8 cellular contexts compared by ENCODE assay signal in genomic region chr5:37839441-37840035, GRCh38. TPM values are rescaled to one million over a fixed set of nuclear protein-coding genes. Genes with fewer than 3 reads are reported as not detected.
DNase-seq lines count a peak whose midpoint lies in the region; ATAC-seq and TF ChIP-seq lines count a peak whose summit lies in the region.

No MANE protein-coding gene starts in this region.

- peaks cover 81% of the 10 kb centered on the region for H3K27me3 ChIP-seq in ACC112 (ENCODE audit: insufficient read depth, low read length)
- peaks cover 59% of the 10 kb centered on the region for H3K27me3 ChIP-seq in H9 (ENCODE audit: insufficient read depth, low read length)
- peaks cover 4 to 24% (median 5%) of the 10 kb centered on the region in 3 donors for H3K27me3 ChIP-seq in psoas muscle (ENCODE audit: insufficient read depth in 3 of 3, low read length in 2 of 3)

- H2BK120ac ChIP-seq in H9 (ENCODE audit: low read depth, low read length, poor library complexity, severe bottlenecking), result no peak overlapping the region

- H3K23ac ChIP-seq in H9 (ENCODE audit: insufficient read length, low read depth, low read length), result no peak overlapping the region

- H3K79me2 ChIP-seq in ACC112 (ENCODE audit: control insufficient read depth, insufficient read depth, low read length, unreplicated experiment) (no peaks in the 10 kb centered on the region), H9 (ENCODE audit: insufficient read depth, low read length) (no peaks in the 10 kb centered on the region)

- no peak overlapping the region for H2BK5ac ChIP-seq in H9 (ENCODE audit: insufficient read length, low read length)

- H2BK12ac ChIP-seq in H9 (ENCODE audit: insufficient read length, low read depth, low read length), result no peak overlapping the region

- DNase-seq in H9 (no peak), Right ventricle myocardium superior (peak; percentile 59), psoas muscle (peak; percentile 52 to 78), T-helper 9 cell (no peak)

- H3K79me1 ChIP-seq in H9 (ENCODE audit: insufficient read depth, low read depth, low read length, poor library complexity, severe bottlenecking), result no peaks in the 10 kb centered on the region

- H3K18ac ChIP-seq in H9 (ENCODE audit: insufficient read length, low read depth, low read length), result no peak overlapping the region

- H3T11ph ChIP-seq in H9 (ENCODE audit: low read length), result no peak overlapping the region

- TF ChIP-seq CTCF in H9 (conservative IDR thresholded peaks at IDR 0.05) (no peak), psoas muscle (IDR thresholded peaks at IDR 0.05) (no peak)

- no peak overlapping the region for H2BK15ac ChIP-seq in H9 (ENCODE audit: low read depth, low read length)

- intact Hi-C loops in Right ventricle myocardium superior (cut with DNase I), result no loop called here
- intact Hi-C loops in psoas muscle (cut with DNase I), result loop anchor here (2.0 to 10.0 kb wide), 2 partner anchors 325 to 327 kb away; no protein-coding TSS in a partner anchor

- no peak overlapping the region for H3K27ac ChIP-seq in ACC112 (ENCODE audit: low read depth, low read length)
- H3K27ac ChIP-seq in H9 (ENCODE audit: insufficient read length, low read depth, low read length), result no peak overlapping the region
- H3K27ac ChIP-seq in psoas muscle, result peak overlapping the region; percentile 92

- peak overlapping the region; percentile 46 for H2AFZ ChIP-seq in ACC112 (ENCODE audit: low read length, unreplicated experiment)
- H2AFZ ChIP-seq in H9 (ENCODE audit: low read length), result no peak overlapping the region

- H3K4me1 ChIP-seq in ACC112 (ENCODE audit: control insufficient read depth, insufficient read depth, low read length, unreplicated experiment) (peaks cover 4% of the 10 kb centered on the region), H9 (ENCODE audit: insufficient read depth, low read length) (no peaks in the 10 kb centered on the region), psoas muscle (peaks cover 3% of the 10 kb centered on the region)

- H4K91ac ChIP-seq in H9 (ENCODE audit: insufficient read length, low read depth, low read length), result no peak overlapping the region

- H4K20me1 ChIP-seq in H9 (ENCODE audit: control insufficient read depth, insufficient read depth, insufficient read length), result no peaks in the 10 kb centered on the region

- H3K27ac Mint-ChIP-seq in H9, result no peak overlapping the region

- peaks cover 2 to 6% of the 10 kb centered on the region in 2 experiments; a peak in 2 of 5 replicates for H3K9me3 Mint-ChIP-seq in H9

- H3K56ac ChIP-seq in H9 (ENCODE audit: insufficient read length, low read depth, low read length), result no peak overlapping the region

- no peak overlapping the region for H2AK5ac ChIP-seq in H9 (ENCODE audit: insufficient read length, low read length)

- peak overlapping the region; percentile 88 for H3K4me2 ChIP-seq in H9 (ENCODE audit: insufficient read depth, insufficient read length, low read length)

- H3K4me3 ChIP-seq in ACC112 (ENCODE audit: low read depth, low read length) (peak overlapping the region; percentile 77), psoas muscle (peak overlapping the region; percentile 73)

- no peak overlapping the region for H4K5ac ChIP-seq in H9 (ENCODE audit: insufficient read length, low read depth, low read length)

- WGBS in H9 (ENCODE audit: extremely low coverage, insufficient read length, low lambda C conversion rate), result no CpG with 5 or more reads among the region's 64 CpGs
- WGBS in psoas muscle, 3 donors, result 1% methylated on average over 45 to 64 of the region's 64 CpGs

- no peaks in the 10 kb centered on the region; a peak in 1 of 7 replicates for H3K36me3 Mint-ChIP-seq in H9 (ENCODE audit: insufficient read depth in 1 of 3, low read depth in 3 of 3)

- H3K14ac ChIP-seq in H9 (ENCODE audit: insufficient read depth, low read length), result no peak overlapping the region

- H3K4me3 Mint-ChIP-seq in H9, result peak overlapping the region; percentile 44 to 81

- H2BK20ac ChIP-seq in H9 (ENCODE audit: low read depth, low read length, poor library complexity, severe bottlenecking), result no peak overlapping the region

- no peak overlapping the region for H3K4ac ChIP-seq in H9 (ENCODE audit: low read depth, low read length)

- peaks cover 24% of the 10 kb centered on the region for H3K23me2 ChIP-seq in H9 (ENCODE audit: insufficient read length, low read depth, low read length, poor library complexity, severe bottlenecking)

- H4K8ac ChIP-seq in H9 (replicated peaks; ENCODE audit: insufficient read length, low read depth, low read length), result no peak overlapping the region

- peaks cover 95% of the 10 kb centered on the region for H3K27me3 Mint-ChIP-seq in H9 (ENCODE audit: low read depth)

- H3K36me3 ChIP-seq in ACC112 (ENCODE audit: insufficient read depth, low read length), result no peaks in the 10 kb centered on the region
- H3K36me3 ChIP-seq in psoas muscle (ENCODE audit: insufficient read depth in 1 of 2, low read depth in 1 of 2), result peaks cover 0 to 49% of the 10 kb centered on the region in 2 donors

- no peak overlapping the region for H3K9ac ChIP-seq in H9 (ENCODE audit: extremely low read depth, insufficient read length, low read length)

- peaks cover 36 to 59% of the 10 kb centered on the region in 2 experiments for H3K4me1 Mint-ChIP-seq in H9

- ATAC-seq in SK-N-SH treated with all-trans-retinoic acid at 6 μM for 48 hours (peak; percentile 73), Right ventricle myocardium superior (ENCODE audit: poor library complexity) (peak; percentile 73), psoas muscle (peak; percentile 20 to 59 (median 47)), GM19023 (IDR thresholded peaks at IDR 0.05; ENCODE audit: unreplicated experiment) (no peak)
- ATAC-seq in activated CD4-positive, CD25-positive, alpha-beta regulatory T cell treated with anti-CD3 and anti-CD28 coated beads, Interleukin-2, amount 50 U/mL, for 24 hours, result no peak

- H3K9me3 ChIP-seq in H9 (ENCODE audit: control insufficient read depth, low read depth, low read length) (no peaks in the 10 kb centered on the region), psoas muscle (no peaks in the 10 kb centered on the region)

TF ChIP-seq in SK-N-SH treated with all-trans-retinoic acid at 6 μM for 48 hours, 23 proteins besides CTCF, POLR2A, EP300 and RAD21 (continues in another document):
- TF ChIP-seq SNAI2 (CRISPR knock-in tag; IDR thresholded peaks at IDR 0.05) (no peak), ESRRG (CRISPR knock-in tag; IDR thresholded peaks at IDR 0.05) (no peak), BACH2 (CRISPR knock-in tag; IDR thresholded peaks at IDR 0.05; ENCODE audit: borderline replicate concordance) (no peak), GLIS3 (CRISPR knock-in tag; IDR thresholded peaks at IDR 0.05) (no peak), ZC3H10 (CRISPR knock-in tag; IDR thresholded peaks at IDR 0.05) (no peak), POU6F1 (CRISPR knock-in tag; IDR thresholded peaks at IDR 0.05; ENCODE audit: borderline replicate concordance, low read depth) (no peak), TSHZ2 (CRISPR knock-in tag; IDR thresholded peaks at IDR 0.05) (no peak), TOX (CRISPR knock-in tag; IDR thresholded peaks at IDR 0.05; ENCODE audit: borderline replicate concordance) (no peak), ZNF70 (CRISPR knock-in tag; IDR thresholded peaks at IDR 0.05) (no peak), TCF4 (CRISPR knock-in tag; IDR thresholded peaks at IDR 0.05; ENCODE audit: borderline replicate concordance) (no peak), ARNTL (CRISPR knock-in tag; IDR thresholded peaks at IDR 0.05; ENCODE audit: borderline replicate concordance, low read depth) (no peak), ISL1 (CRISPR knock-in tag; IDR thresholded peaks at IDR 0.05) (no peak), ZFP30 (CRISPR knock-in tag; IDR thresholded peaks at IDR 0.05) (no peak), PPARA (CRISPR knock-in tag; IDR thresholded peaks at IDR 0.05; ENCODE audit: borderline replicate concordance) (no peak)

RNA-seq across cellular contexts. Expression of gene GDNF, which starts 0.3 kb away (rescaled TPM):
- total RNA-seq in H9 (2021), result not detected in 2 replicates
- total RNA-seq in Right ventricle myocardium superior, result not detected
- total RNA-seq in psoas muscle, result 100 to 1,000 TPM in 1 of 4 donors, 10 to 100 TPM in 3; 14.5 to 155 (median 52.9) TPM
- 1 to 10 TPM in 2 of 3 donors, under 1 TPM in 1; 0.43 to 7.0 (median 1.9) TPM for polyA plus RNA-seq in psoas muscle

Comparison
In these comparisons a context has a peak if more than half of its experiments do, and no peak if none do; other contexts are left out.
1. DNase-seq: peak in Right ventricle myocardium superior (single experiment) and psoas muscle (2 of 2); none in H9 (single experiment) and T-helper 9 cell (single experiment).
2. ATAC-seq: peak in SK-N-SH treated with all-trans-retinoic acid at 6 μM for 48 hours (single experiment), Right ventricle myocardium superior (single experiment) and psoas muscle (4 of 4); none in activated CD4-positive, CD25-positive, alpha-beta regulatory T cell treated with anti-CD3 and anti-CD28 coated beads, Interleukin-2, amount 50 U/mL, for 24 hours (0 of 2) and GM19023 (single experiment).
3. RNA of gene GDNF, which starts 0.3 kb away (total RNA-seq): 14.5 to 155 TPM in psoas muscle; not detected in H9 and not detected in Right ventricle myocardium superior (single experiment); every median in the first group is over 10 times any median in the second.